Comparison of ENCODE assay signal across 25 cellular contexts in the genomic region with DNA sequence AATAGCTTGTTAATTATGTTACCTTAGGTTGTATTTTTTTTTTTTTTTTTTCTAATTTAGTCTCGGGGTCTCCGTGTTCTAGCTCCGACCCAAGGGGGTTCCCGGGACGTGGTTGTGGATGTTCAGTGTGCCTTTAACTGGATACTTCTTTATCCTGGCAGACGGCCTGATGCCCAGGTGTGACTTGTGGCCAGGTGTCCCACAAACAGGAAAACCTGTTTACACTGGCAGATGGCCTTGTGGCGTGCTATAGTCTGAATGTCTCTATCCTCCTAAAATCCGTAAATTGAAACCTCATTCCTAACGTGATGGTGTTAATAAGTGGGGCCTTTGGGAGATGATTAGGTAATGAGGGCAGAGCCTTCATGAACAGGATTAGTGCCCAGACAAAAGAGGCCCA.
A peak's percentile ranks its signal among the peaks of the same experiment; 100 is the strongest.
DNase-seq lines count a peak whose midpoint lies in the region; ATAC-seq and TF ChIP-seq lines count a peak whose summit lies in the region.
"Had no signal": no experiment of that assay in that cellular context is flagged by ENCODE, and none has a peak within 500 bp of the region (broad histone marks: within the 10 kb centered on the region; RNA-seq: fewer than 3 reads in every experiment).

No MANE protein-coding gene starts in this region.

- peak overlapping the region; percentile 13; the same call in 1 of the 2 replicates for H3K4me2 ChIP-seq in MM.1S (ENCODE audit: low read depth, low read length)

- H3K9me3 Mint-ChIP-seq in nephron progenitor cell, result no peaks in the 10 kb centered on the region
- H3K9me3 Mint-ChIP-seq: activated B cell treated with CpG ODN at 0.5 μM for 24 hours; activated naive CD8-positive, alpha-beta T cell treated with anti-CD3 and anti-CD28 coated beads, Interleukin-2, amount 10 ng/mL, durations not matched to agents 7 days and 5 days had no signal

- H3K27me3 ChIP-seq in MM.1S (replicated peaks; ENCODE audit: insufficient read depth, low read length) (no peaks in the 10 kb centered on the region), lower lobe of right lung (ENCODE audit: low read depth) (no peaks in the 10 kb centered on the region)

- H3K36me3 Mint-ChIP-seq in nephron progenitor cell (ENCODE audit: low read depth), result no peaks in the 10 kb centered on the region
- H3K36me3 Mint-ChIP-seq: activated naive CD8-positive, alpha-beta T cell treated with anti-CD3 and anti-CD28 coated beads, Interleukin-2, amount 10 ng/mL, durations not matched to agents 7 days and 5 days; CD4-positive, alpha-beta memory T cell; naive thymus-derived CD8-positive, alpha-beta T cell; type B pancreatic cell had no signal

- no peak overlapping the region for H3K27ac Mint-ChIP-seq in nephron progenitor cell
- H3K27ac Mint-ChIP-seq: activated B cell treated with CpG ODN at 0.5 μM for 24 hours; activated naive CD8-positive, alpha-beta T cell treated with anti-CD3 and anti-CD28 coated beads, Interleukin-2, amount 10 ng/mL, durations not matched to agents 7 days and 5 days; CD4-positive, alpha-beta memory T cell; naive thymus-derived CD8-positive, alpha-beta T cell; type B pancreatic cell had no signal

- H4K20me1 ChIP-seq in MM.1S (ENCODE audit: insufficient read depth, low read length), result no peaks in the 10 kb centered on the region

- H3K36me3 ChIP-seq in MM.1S (replicated peaks; ENCODE audit: insufficient read depth, low read length) (no peaks in the 10 kb centered on the region), lower lobe of right lung (no peaks in the 10 kb centered on the region)

- no peaks in the 10 kb centered on the region for H3F3A ChIP-seq in MM.1S (ENCODE audit: insufficient read depth, low read length)

- peak overlapping the region; percentile 26; the same call in 1 of the 2 replicates for H2AFZ ChIP-seq in MM.1S (ENCODE audit: low read length)
- H2AFZ ChIP-seq: parathyroid adenoma had no signal

- peaks cover 4% of the 10 kb centered on the region for H3K27me3 Mint-ChIP-seq in nephron progenitor cell (ENCODE audit: low read depth, poor library complexity)
- H3K27me3 Mint-ChIP-seq: activated B cell treated with CpG ODN at 0.5 μM for 24 hours; activated naive CD8-positive, alpha-beta T cell treated with anti-CD3 and anti-CD28 coated beads, Interleukin-2, amount 10 ng/mL, durations not matched to agents 7 days and 5 days had no signal

- TF ChIP-seq CTCF in MM.1S (IDR thresholded peaks at IDR 0.05; ENCODE audit: low read length) (no peak), nephron progenitor cell (IDR thresholded peaks at IDR 0.05) (no peak), lower lobe of right lung (IDR thresholded peaks at IDR 0.05) (no peak)

- intact Hi-C loops in lower lobe of right lung (cut with DNase I), result no loop called here

- H3K4me1 Mint-ChIP-seq in nephron progenitor cell, result peaks cover 9% of the 10 kb centered on the region
- H3K4me1 Mint-ChIP-seq: activated B cell treated with CpG ODN at 0.5 μM for 24 hours; activated naive CD8-positive, alpha-beta T cell treated with anti-CD3 and anti-CD28 coated beads, Interleukin-2, amount 10 ng/mL, durations not matched to agents 7 days and 5 days; CD4-positive, alpha-beta memory T cell; naive thymus-derived CD8-positive, alpha-beta T cell had no signal

- H3K9ac ChIP-seq in MM.1S (ENCODE audit: low read length), result no peak overlapping the region
- H3K9ac ChIP-seq: parathyroid adenoma had no signal

- H3K4me3 ChIP-seq in MM.1S (ENCODE audit: low read length) (0 out of 2 replicates have a peak overlapping the region, but pooled peaks have one; percentile 2), lower lobe of right lung (no peak overlapping the region)
- H3K4me3 ChIP-seq: SK-N-MC had no signal

- no peaks in the 10 kb centered on the region for H3K9me2 ChIP-seq in MM.1S (replicated peaks; ENCODE audit: insufficient read depth, low read length)

- no peaks in the 10 kb centered on the region for H3K79me2 ChIP-seq in MM.1S (ENCODE audit: low read length)
- H3K79me2 ChIP-seq: parathyroid adenoma had no signal

- H3K4me3 Mint-ChIP-seq in nephron progenitor cell, result no peak overlapping the region
- H3K4me3 Mint-ChIP-seq: activated B cell treated with CpG ODN at 0.5 μM for 24 hours; activated naive CD8-positive, alpha-beta T cell treated with anti-CD3 and anti-CD28 coated beads, Interleukin-2, amount 10 ng/mL, durations not matched to agents 7 days and 5 days; CD4-positive, alpha-beta memory T cell; naive thymus-derived CD8-positive, alpha-beta T cell; type B pancreatic cell had no signal

- H3K9me3 ChIP-seq in MM.1S (replicated peaks; ENCODE audit: insufficient read depth, low read length), result no peaks in the 10 kb centered on the region
- H3K9me3 ChIP-seq in lower lobe of right lung, result no peaks in the 10 kb centered on the region

- H3K27ac ChIP-seq in MM.1S (ENCODE audit: low read length) (no peak overlapping the region), lower lobe of right lung (no peak overlapping the region)
- H3K27ac ChIP-seq: parathyroid adenoma, SK-N-MC had no signal

- no peaks in the 10 kb centered on the region for H3K4me1 ChIP-seq in MM.1S (ENCODE audit: low read length)
- H3K4me1 ChIP-seq in lower lobe of right lung, result no peaks in the 10 kb centered on the region
- H3K4me1 ChIP-seq: parathyroid adenoma had no signal

- no peak for ATAC-seq in lower lobe of right lung
- ATAC-seq: naive thymus-derived CD8-positive, alpha-beta T cell; right cardiac atrium had no signal

- DNase-seq in MM.1S (no peak), NCI-H2081 treated with DMSO at 0.1 percent for 48 hours (lab: John Stamatoyannopoulos, UW) (peak; percentile 93), NCI-H69 (lab: John Stamatoyannopoulos, UW) (peak; percentile 99), cerebellar cortex (ENCODE audit: low spot score) (peak; percentile 31), NCI-H1436 (lab: John Stamatoyannopoulos, UW) (no peak), nephron progenitor cell (no peak), Ammon's horn (ENCODE audit: low spot score) (no peak), lower lobe of right lung (no peak)
- DNase-seq: activated B cell treated with CpG ODN at 0.5 μM for 24 hours; activated CD4-positive, alpha-beta T cell treated with anti-CD3 and anti-CD28 coated beads, Interleukin-2, amount 50 U/mL, for 4 hours; activated CD8-positive, alpha-beta memory T cell treated with anti-CD3 and anti-CD28 coated beads, Interleukin-2, amount 50 U/mL, for 4 hours; activated naive CD8-positive, alpha-beta T cell treated with anti-CD3 and anti-CD28 coated beads, Interleukin-2, amount 10 ng/mL, durations not matched to agents 7 days and 5 days; CD4-positive, alpha-beta memory T cell; DND-41; effector CD8-positive, alpha-beta T cell; erythroblast; foreskin fibroblast; GOT3; naive thymus-derived CD8-positive, alpha-beta T cell; NCI-H1694 treated with DMSO at 0.1 percent for 48 hours; right cardiac atrium; T-helper 9 cell had no signal

Comparison
In these comparisons a context has a peak if more than half of its experiments do, and no peak if none do; other contexts are left out.
1. DNase-seq: peak in NCI-H2081 treated with DMSO at 0.1 percent for 48 hours (single experiment), NCI-H69 (single experiment) and cerebellar cortex (single experiment); none in MM.1S (single experiment), NCI-H1436 (single experiment), nephron progenitor cell (single experiment), Ammon's horn (single experiment) and lower lobe of right lung (single experiment).